In genomic region chr9:92291577-92291976, GRCh38 we compare ENCODE assay signal across 12 cellular contexts. TPM values are rescaled to one million over a fixed set of nuclear protein-coding genes. Genes with fewer than 3 reads are reported as not detected.
DNase-seq lines count a peak whose midpoint lies in the region; ATAC-seq and TF ChIP-seq lines count a peak whose summit lies in the region.
"Had no signal": no experiment of that assay in that cellular context is flagged by ENCODE, and none has a peak within 500 bp of the region (broad histone marks: within the 10 kb centered on the region; RNA-seq: fewer than 3 reads in every experiment).

No MANE protein-coding gene starts in this region.

- peak overlapping the region; percentile 65 for H3K27ac Mint-ChIP-seq in MCF 10A (ENCODE audit: low read depth, unreplicated experiment)
- H3K27ac Mint-ChIP-seq in stimulated activated naive CD8-positive, alpha-beta T cell treated with anti-CD3 and anti-CD28 coated beads, Interleukin-15, amount 100 ng/mL, for 72 hours = peak overlapping the region; percentile 46 to 100

- TF ChIP-seq POLR2A in breast epithelium (IDR thresholded peaks at IDR 0.05) = no peak

- H3K36me3 ChIP-seq in breast epithelium (no peaks in the 10 kb centered on the region), Panc1 (ENCODE audit: control insufficient read depth, insufficient read depth, low read length) (peaks cover 23% of the 10 kb centered on the region)

- H3K27me3 ChIP-seq in breast epithelium = no peaks in the 10 kb centered on the region
- no peaks in the 10 kb centered on the region for H3K27me3 ChIP-seq in Panc1 (ENCODE audit: control insufficient read depth, insufficient read depth, low read length)
- H3K27me3 ChIP-seq: heart left ventricle had no signal

- H3K27me3 Mint-ChIP-seq in MCF 10A (ENCODE audit: insufficient read depth, unreplicated experiment) = no peaks in the 10 kb centered on the region
- no peaks in the 10 kb centered on the region for H3K27me3 Mint-ChIP-seq in stimulated activated naive CD8-positive, alpha-beta T cell treated with anti-CD3 and anti-CD28 coated beads, Interleukin-15, amount 100 ng/mL, for 72 hours

- POLR2A ChIA-PET in MCF 10A (lab: Yijun Ruan, JAX) = interaction anchor here (0.5 to 2.0 kb wide), 5 partner anchors 13 to 157 kb away, joined by 3 to 9 read pairs (median 3); partner anchors contain the start of genes CENPP and NOL8
- POLR2A ChIA-PET in Panc1 (lab: Charles Lee) = interaction anchor here (0.6 kb wide), 1 partner anchor 534 kb away, joined by 4 read pairs; no protein-coding TSS in a partner anchor

- intact Hi-C loops in MCF 10A (cut with micrococcal nuclease) (loop anchor here (5.0 kb wide), 1 partner anchor 44 kb away; no protein-coding TSS in a partner anchor), breast epithelium (cut with DNase I; ENCODE audit: low total_unique reads) (no loop called here), Panc1 (cut with micrococcal nuclease; ENCODE audit: unreplicated experiment) (no loop called here)

- no TSS peak for BruUV-seq in MCF 10A (replicated peaks; lab: Mats Ljungman, UMichigan)
- no TSS peak for BruUV-seq in Panc1 (replicated peaks; lab: Mats Ljungman, UMichigan)

- no peak for ATAC-seq in Panc1
- ATAC-seq in stimulated activated naive CD8-positive, alpha-beta T cell treated with anti-CD3 and anti-CD28 coated beads, Interleukin-15, amount 100 ng/mL, for 72 hours = no peak
- no peak for ATAC-seq in HG03095 (IDR thresholded peaks at IDR 0.05; ENCODE audit: unreplicated experiment)
- ATAC-seq in HG02642 (IDR thresholded peaks at IDR 0.05; ENCODE audit: poor library complexity, unreplicated experiment) = no peak
- ATAC-seq: heart left ventricle had no signal

- TF ChIP-seq CTCF in MCF 10A (IDR thresholded peaks at IDR 0.05; ENCODE audit: unreplicated experiment) (no peak), breast epithelium (IDR thresholded peaks at IDR 0.05) (no peak), Panc1 (IDR thresholded peaks at IDR 0.05) (no peak), fibroblast of mammary gland (conservative IDR thresholded peaks at IDR 0.05; ENCODE audit: control insufficient read depth, insufficient read depth, low read depth, low read length) (no peak)

- in situ Hi-C loops in Panc1 (cut with HindIII; ENCODE audit: low pct_unique_long_range_greater_than_20kb, low sequenced_read_pairs) = no loop called here

- CTCF ChIA-PET in MCF 10A (lab: Yijun Ruan, JAX) = interaction anchor here (0.8 to 2.8 kb wide), 4 partner anchors 14 to 156 kb away, joined by 3 to 18 read pairs (median 7); partner anchors contain the start of gene CENPP
- CTCF ChIA-PET in Panc1 (lab: Charles Lee) = no interaction called here

- peaks cover 3 to 5% of the 10 kb centered on the region in 2 donors for H3K4me1 ChIP-seq in breast epithelium
- peaks cover 12% of the 10 kb centered on the region for H3K4me1 ChIP-seq in Panc1 (ENCODE audit: control insufficient read depth, insufficient read depth, low read length)

- H3K4me3 Mint-ChIP-seq in MCF 10A (ENCODE audit: unreplicated experiment) = peak overlapping the region; percentile 80
- H3K4me3 Mint-ChIP-seq in stimulated activated naive CD8-positive, alpha-beta T cell treated with anti-CD3 and anti-CD28 coated beads, Interleukin-15, amount 100 ng/mL, for 72 hours = peak overlapping the region; percentile 98 to 99

- H3K36me3 Mint-ChIP-seq in MCF 10A (ENCODE audit: insufficient read depth, unreplicated experiment) = peaks cover 77% of the 10 kb centered on the region

- no peak overlapping the region for H3K4me3 ChIP-seq in breast epithelium
- H3K4me3 ChIP-seq in Panc1 (ENCODE audit: low read depth in 2 of 2, low read length in 2 of 2) = peak overlapping the region; percentile 76 to 97
- H3K4me3 ChIP-seq in fibroblast of mammary gland (ENCODE audit: control insufficient read depth, low read depth, low read length) = peak overlapping the region; percentile 96

- H3K27ac ChIP-seq in breast epithelium (no peak overlapping the region), Panc1 (ENCODE audit: low read length) (no peak overlapping the region)
- H3K27ac ChIP-seq: heart left ventricle had no signal

- H3K4me1 Mint-ChIP-seq in MCF 10A (ENCODE audit: insufficient read depth, unreplicated experiment) = peaks cover 32% of the 10 kb centered on the region
- H3K4me1 Mint-ChIP-seq in stimulated activated naive CD8-positive, alpha-beta T cell treated with anti-CD3 and anti-CD28 coated beads, Interleukin-15, amount 100 ng/mL, for 72 hours = peaks cover 82% of the 10 kb centered on the region

- no peaks in the 10 kb centered on the region for H3K9me3 ChIP-seq in breast epithelium
- H3K9me3 ChIP-seq in Panc1 (ENCODE audit: control insufficient read depth, insufficient read depth, low read depth, low read length) = no peaks in the 10 kb centered on the region
- H3K9me3 ChIP-seq: heart left ventricle had no signal

- H3K9me3 Mint-ChIP-seq in MCF 10A (ENCODE audit: unreplicated experiment) = no peaks in the 10 kb centered on the region
- H3K9me3 Mint-ChIP-seq in stimulated activated naive CD8-positive, alpha-beta T cell treated with anti-CD3 and anti-CD28 coated beads, Interleukin-15, amount 100 ng/mL, for 72 hours = no peaks in the 10 kb centered on the region

- DNase-seq in MCF 10A (ENCODE audit: unreplicated experiment) (no peak), breast epithelium (ENCODE audit: low spot score in 2 of 2) (no peak), Panc1 (ENCODE audit: low read depth, low spot score) (no peak), fibroblast of mammary gland (ENCODE audit: low read depth) (no peak), NOMO-1 treated with DMSO at 0.1 percent for 48 hours (lab: John Stamatoyannopoulos, UW; ENCODE audit: unreplicated experiment) (no peak)
- DNase-seq in stimulated activated naive CD8-positive, alpha-beta T cell treated with anti-CD3 and anti-CD28 coated beads, Interleukin-15, amount 100 ng/mL, for 72 hours = no peak
- DNase-seq: activated CD8-positive, alpha-beta memory T cell treated with anti-CD3 and anti-CD28 coated beads for 24 hours; COR-L47; heart left ventricle; stimulated activated CD4-positive, alpha-beta T cell treated with anti-CD3 and anti-CD28 coated beads, Interleukin-2, amount 100 ng/mL, for 24 hours had no signal

RNA-seq across cellular contexts. Expression of gene IARS1, which starts 1.9 kb away (rescaled TPM):
- total RNA-seq in MCF 10A (2022) (390 and 403 TPM in 2 replicates), breast epithelium (100 to 1,000 TPM in 2 of 3 donors, 10 to 100 TPM in 1; 56.5 to 111 (median 111) TPM), Panc1 (2021; ENCODE audit: unreplicated experiment) (116 TPM)
- polyA plus RNA-seq in Panc1 (2012; ENCODE audit: insufficient read length) = 83.2 TPM

RNA-seq across cellular contexts. Expression of gene NOL8, which starts 33.6 kb away (rescaled TPM):
- 38.7 and 41.8 TPM in 2 replicates for total RNA-seq in MCF 10A (2022)
- total RNA-seq in breast epithelium = 10 to 100 TPM; 31.2 to 66.6 (median 49.8) TPM
- total RNA-seq in Panc1 (2021; ENCODE audit: unreplicated experiment) = 30.6 TPM
- polyA plus RNA-seq in Panc1 (2012; ENCODE audit: insufficient read length) = 10.1 TPM

RNA-seq across cellular contexts. Expression of gene CENPP, which starts 34.2 kb away (rescaled TPM):
- total RNA-seq in MCF 10A (2022) (1.5 and 4.2 TPM in 2 replicates), breast epithelium (1 to 10 TPM; 3.9 to 6.1 (median 4.5) TPM), Panc1 (2021; ENCODE audit: unreplicated experiment) (6.7 TPM)
- 1.4 TPM for polyA plus RNA-seq in Panc1 (2012; ENCODE audit: insufficient read length)

Comparison
In these comparisons a context has a peak if more than half of its experiments do, and no peak if none do; other contexts are left out.
1. H3K4me3 ChIP-seq: peak in Panc1 (2 of 2) and fibroblast of mammary gland (single experiment); none in breast epithelium (0 of 3).